In genomic region chr11:87020764-87021365, GRCh38 we compare ENCODE assay signal across 1 cellular context.
TF ChIP-seq lines count a peak whose summit lies in the region.

No MANE protein-coding gene starts in this region.

TF ChIP-seq in SK-N-SH treated with all-trans-retinoic acid at 6 μM for 48 hours, 23 proteins besides CTCF, POLR2A, EP300 and RAD21 (continued from another document):
- TF ChIP-seq CREB5 (CRISPR knock-in tag; IDR thresholded peaks at IDR 0.05; ENCODE audit: low read depth) = no peak
- TF ChIP-seq GLIS3 (CRISPR knock-in tag; IDR thresholded peaks at IDR 0.05) = no peak
- TF ChIP-seq PATZ1 (CRISPR knock-in tag; IDR thresholded peaks at IDR 0.05; ENCODE audit: borderline replicate concordance) = no peak
- no peak for TF ChIP-seq ISL1 (CRISPR knock-in tag; IDR thresholded peaks at IDR 0.05)
- no peak for TF ChIP-seq SNAI2 (CRISPR knock-in tag; IDR thresholded peaks at IDR 0.05)
TF ChIP-seq in SK-N-SH treated with all-trans-retinoic acid at 6 μM for 48 hours: peak in this region for 0.
